1 cellular context compared by ENCODE assay signal in genomic region chr2:177263451-177264208, GRCh38.
TF ChIP-seq lines count a peak whose summit lies in the region.

No MANE protein-coding gene starts in this region.

TF ChIP-seq in HCT116, 20 proteins besides CTCF, POLR2A, EP300 and RAD21 (continued from another document):
- no peak for TF ChIP-seq REST (IDR thresholded peaks at IDR 0.05; ENCODE audit: low read depth)
- TF ChIP-seq ZNF274 (IDR thresholded peaks at IDR 0.05; ENCODE audit: low read depth, low read length), result no peak
- peak; percentile 31 for TF ChIP-seq YY1 (IDR thresholded peaks at IDR 0.05; ENCODE audit: extremely low read depth, insufficient replicate concordance, low read depth, low read length)
- TF ChIP-seq MAX (IDR thresholded peaks at IDR 0.05), result peak; percentile 97
- peak; percentile 100 for TF ChIP-seq CEBPB (IDR thresholded peaks at IDR 0.05; ENCODE audit: low read depth)
- peak; percentile 94 for TF ChIP-seq TCF7L2 (IDR thresholded peaks at IDR 0.05; ENCODE audit: borderline replicate concordance, extremely low read depth, insufficient read depth, insufficient read length)
- TF ChIP-seq EZH2 (IDR thresholded peaks at IDR 0.05), result no peak
- no peak; the same call in 1 of the 2 replicates for TF ChIP-seq SRF (IDR thresholded peaks at IDR 0.05; ENCODE audit: low read depth)
- peak; percentile 59; the same call in 1 of the 2 replicates for TF ChIP-seq JUND (IDR thresholded peaks at IDR 0.05)
- peak; percentile 43 for TF ChIP-seq EGR1 (IDR thresholded peaks at IDR 0.05; ENCODE audit: low read depth)
- TF ChIP-seq SP1 (IDR thresholded peaks at IDR 0.05; ENCODE audit: low read depth), result peak; percentile 97
- TF ChIP-seq ZBTB33 (IDR thresholded peaks at IDR 0.05; ENCODE audit: extremely low read depth, insufficient replicate concordance, low read length), result no peak
